Comparison of ENCODE assay signal across 28 cellular contexts in the genomic region with DNA sequence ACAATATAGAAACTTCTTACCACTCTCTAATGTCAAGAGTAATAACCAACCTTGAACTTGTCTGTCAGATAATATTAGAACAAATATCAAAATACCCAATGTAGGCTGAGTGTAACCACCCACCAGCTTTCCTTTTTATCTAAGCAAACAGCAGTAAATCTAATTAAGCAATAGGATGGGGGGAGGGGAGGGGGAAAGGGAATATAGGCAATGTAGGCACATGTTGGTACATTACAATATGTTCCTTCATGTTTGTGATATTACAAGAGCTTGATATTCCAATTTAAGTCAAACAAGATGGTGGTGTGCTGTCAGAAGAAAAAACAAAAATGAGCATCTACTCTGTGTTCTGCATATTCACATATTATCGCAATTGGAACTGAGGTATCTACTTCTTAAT.
"Had no signal": no experiment of that assay in that cellular context is flagged by ENCODE, and none has a peak within 500 bp of the region (broad histone marks: within the 10 kb centered on the region; RNA-seq: fewer than 3 reads in every experiment).

No MANE protein-coding gene starts in this region.

- DNase-seq: activated CD4-positive, alpha-beta T cell treated with anti-CD3 and anti-CD28 coated beads for 48 hours; activated CD4-positive, alpha-beta T cell treated with anti-CD3 and anti-CD28 coated beads, Interleukin-2, amount 50 U/mL, for 48 hours; activated CD8-positive, alpha-beta memory T cell treated with anti-CD3 and anti-CD28 coated beads for 24 hours; activated effector memory CD4-positive, alpha-beta T cell treated with anti-CD3 and anti-CD28 coated beads, Interleukin-2, amount 50 U/mL, for 16 hours; activated naive CD4-positive, alpha-beta T cell treated with anti-CD3 and anti-CD28 coated beads for 36 hours; activated naive CD8-positive, alpha-beta T cell treated with anti-CD3 and anti-CD28 coated beads for 36 hours; adrenal gland; brain microvascular endothelial cell; caudate nucleus; cortex of kidney; effector memory CD8-positive, alpha-beta T cell; head of caudate nucleus; hippocampal formation; left cardiac atrium; mammary epithelial cell; posterior cingulate gyrus; right cardiac atrium; stimulated activated CD4-positive, alpha-beta T cell treated with anti-CD3 and anti-CD28 coated beads, Interleukin-2, amount 100 ng/mL, for 48 hours; stimulated activated naive CD4-positive, alpha-beta T cell treated with Interleukin-2 at 50 U/mL for 16 hours; WERI-Rb-1 had no signal

- H3K27me3 Mint-ChIP-seq: activated naive CD8-positive, alpha-beta T cell treated with anti-CD3 and anti-CD28 coated beads for 36 hours; effector memory CD8-positive, alpha-beta T cell had no signal

- ATAC-seq: activated CD4-positive, CD25-positive, alpha-beta regulatory T cell treated with anti-CD3 and anti-CD28 coated beads, Interleukin-2, amount 50 U/mL, for 24 hours; effector memory CD8-positive, alpha-beta T cell; gastroesophageal sphincter; left cardiac atrium; right cardiac atrium had no signal

- H3K27me3 ChIP-seq: adrenal gland, ascending aorta, brain microvascular endothelial cell, gastroesophageal sphincter, tibial nerve had no signal

- H3K4me1 ChIP-seq: ascending aorta, gastroesophageal sphincter had no signal

- H3K4me3 ChIP-seq: adrenal gland, ascending aorta, gastroesophageal sphincter, tibial nerve had no signal

- H3K36me3 ChIP-seq: adrenal gland, ascending aorta, brain microvascular endothelial cell, gastroesophageal sphincter, tibial nerve, WERI-Rb-1 had no signal

- H3K9me3 ChIP-seq: adrenal gland, ascending aorta, gastroesophageal sphincter, tibial nerve had no signal

- H3K4me3 Mint-ChIP-seq: activated naive CD4-positive, alpha-beta T cell treated with anti-CD3 and anti-CD28 coated beads for 36 hours; activated naive CD8-positive, alpha-beta T cell treated with anti-CD3 and anti-CD28 coated beads for 36 hours; activated T-helper 1 cell treated with anti-CD3 and anti-CD28 coated beads, Interleukin-12 subunit alpha, Interleukin-12 subunit beta, Interleukin-2, Interleukin-4 antibody, amounts not matched to agents 30 ng/mL and 10 ng/mL and 1 ng/mL, durations not matched to agents 14 hours and 24 hours and 36 hours; effector memory CD8-positive, alpha-beta T cell; nephron had no signal

- H3K27ac ChIP-seq: adrenal gland, ascending aorta, brain microvascular endothelial cell, gastroesophageal sphincter, tibial nerve, WERI-Rb-1 had no signal

- H3K9me3 Mint-ChIP-seq: activated naive CD4-positive, alpha-beta T cell treated with anti-CD3 and anti-CD28 coated beads for 36 hours; activated naive CD8-positive, alpha-beta T cell treated with anti-CD3 and anti-CD28 coated beads for 36 hours; activated T-helper 1 cell treated with anti-CD3 and anti-CD28 coated beads, Interleukin-12 subunit alpha, Interleukin-12 subunit beta, Interleukin-2, Interleukin-4 antibody, amounts not matched to agents 30 ng/mL and 10 ng/mL and 1 ng/mL, durations not matched to agents 14 hours and 24 hours and 36 hours; effector memory CD8-positive, alpha-beta T cell; nephron had no signal

- H3K36me3 Mint-ChIP-seq: activated naive CD8-positive, alpha-beta T cell treated with anti-CD3 and anti-CD28 coated beads for 36 hours had no signal

- FAIRE-seq: keratinocyte, TTC549 had no signal
